Comparison of ENCODE assay signal across 1 cellular context in genomic region chr3:43641306-43642114, GRCh38.
TF ChIP-seq lines count a peak whose summit lies in the region.

No MANE protein-coding gene starts in this region.

TF ChIP-seq in K562, 482 proteins besides CTCF, POLR2A, EP300 and RAD21 (continues in another document):
- TF ChIP-seq, protein P1, sequence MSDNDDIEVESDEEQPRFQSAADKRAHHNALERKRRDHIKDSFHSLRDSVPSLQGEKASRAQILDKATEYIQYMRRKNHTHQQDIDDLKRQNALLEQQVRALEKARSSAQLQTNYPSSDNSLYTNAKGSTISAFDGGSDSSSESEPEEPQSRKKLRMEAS (CRISPR knock-in tag; IDR thresholded peaks at IDR 0.05), result no peak
- 0 out of 2 replicates have a peak, but pooled peaks have one; percentile 32 for TF ChIP-seq SMAD4 (CRISPR knock-in tag; conservative IDR thresholded peaks at IDR 0.05)
- no peak for TF ChIP-seq MAZ (CRISPR knock-in tag; conservative IDR thresholded peaks at IDR 0.05 in 1 of 2, IDR thresholded peaks at IDR 0.05 in 1 of 2)
- no peak for TF ChIP-seq STAT5A (IDR thresholded peaks at IDR 0.05; ENCODE audit: borderline replicate concordance, low read length)
- no peak for TF ChIP-seq HMBOX1 (IDR thresholded peaks at IDR 0.05)
- TF ChIP-seq MAFG (tag; conservative IDR thresholded peaks at IDR 0.05), result no peak
- no peak for TF ChIP-seq HMGXB4 (CRISPR knock-in tag; IDR thresholded peaks at IDR 0.05)
- no peak for TF ChIP-seq ZBTB1 (CRISPR knock-in tag; IDR thresholded peaks at IDR 0.05; ENCODE audit: borderline replicate concordance, low read depth)
- no peak for TF ChIP-seq ZNF274 (IDR thresholded peaks at IDR 0.05; ENCODE audit: borderline replicate concordance, low read depth, low read length)
- TF ChIP-seq NFXL1 (CRISPR knock-in tag; IDR thresholded peaks at IDR 0.05), result peak; percentile 68; the same call in 1 of the 2 replicates
- TF ChIP-seq PHB (CRISPR knock-in tag; IDR thresholded peaks at IDR 0.05), result no peak
- no peak for TF ChIP-seq MEF2D (tag; conservative IDR thresholded peaks at IDR 0.05; ENCODE audit: low read depth)
- TF ChIP-seq ZNF436 (CRISPR knock-in tag; IDR thresholded peaks at IDR 0.05), result no peak
- TF ChIP-seq SRF (CRISPR knock-in tag; IDR thresholded peaks at IDR 0.05), result peak in 1 of 2 experiments; percentile 87; a peak in 2 of 4 replicates
- no peak for TF ChIP-seq EWSR1 (IDR thresholded peaks at IDR 0.05; ENCODE audit: borderline replicate concordance, low read depth, partially characterized antibody)
- no peak for TF ChIP-seq TRIM25 (IDR thresholded peaks at IDR 0.05; ENCODE audit: borderline replicate concordance)
- no peak for TF ChIP-seq ZBTB9 (CRISPR knock-in tag; IDR thresholded peaks at IDR 0.05)
- no peak for TF ChIP-seq MTA1 (IDR thresholded peaks at IDR 0.05; ENCODE audit: borderline replicate concordance)
- TF ChIP-seq, protein P2, sequence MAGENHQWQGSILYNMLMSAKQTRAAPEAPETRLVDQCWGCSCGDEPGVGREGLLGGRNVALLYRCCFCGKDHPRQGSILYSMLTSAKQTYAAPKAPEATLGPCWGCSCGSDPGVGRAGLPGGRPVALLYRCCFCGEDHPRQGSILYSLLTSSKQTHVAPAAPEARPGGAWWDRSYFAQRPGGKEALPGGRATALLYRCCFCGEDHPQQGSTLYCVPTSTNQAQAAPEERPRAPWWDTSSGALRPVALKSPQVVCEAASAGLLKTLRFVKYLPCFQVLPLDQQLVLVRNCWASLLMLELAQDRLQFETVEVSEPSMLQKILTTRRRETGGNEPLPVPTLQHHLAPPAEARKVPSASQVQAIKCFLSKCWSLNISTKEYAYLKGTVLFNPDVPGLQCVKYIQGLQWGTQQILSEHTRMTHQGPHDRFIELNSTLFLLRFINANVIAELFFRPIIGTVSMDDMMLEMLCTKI (IDR thresholded peaks at IDR 0.05; ENCODE audit: partially characterized antibody), result no peak
- 0 out of 2 replicates have a peak, but pooled peaks have one; percentile 34 for TF ChIP-seq CEBPB (tag; IDR thresholded peaks at IDR 0.05)
- TF ChIP-seq RBM15 (IDR thresholded peaks at IDR 0.05; ENCODE audit: insufficient read depth, low read length), result no peak
- peak in 1 of 2 experiments; percentile 37; a peak in 1 of 4 replicates for TF ChIP-seq TRIM24 (IDR thresholded peaks at IDR 0.05)
- no peak for TF ChIP-seq DNMT1 (IDR thresholded peaks at IDR 0.05)
- TF ChIP-seq NR2C1 (IDR thresholded peaks at IDR 0.05), result no peak
- no peak for TF ChIP-seq NR2C1 (tag; IDR thresholded peaks at IDR 0.05)
- no peak for TF ChIP-seq KLF6 (CRISPR knock-in tag; IDR thresholded peaks at IDR 0.05; ENCODE audit: borderline replicate concordance)
- no peak for TF ChIP-seq SMAD3 (CRISPR knock-in tag; conservative IDR thresholded peaks at IDR 0.05)
- no peak for TF ChIP-seq ZNF217 (CRISPR knock-in tag; IDR thresholded peaks at IDR 0.05)
- no peak for TF ChIP-seq IRF1 (CRISPR knock-in tag; IDR thresholded peaks at IDR 0.05; ENCODE audit: borderline replicate concordance)
- TF ChIP-seq ZNF407 (IDR thresholded peaks at IDR 0.05; ENCODE audit: low read depth), result no peak
- TF ChIP-seq ZNF41 (CRISPR knock-in tag; conservative IDR thresholded peaks at IDR 0.05), result no peak
- TF ChIP-seq, protein P3, sequence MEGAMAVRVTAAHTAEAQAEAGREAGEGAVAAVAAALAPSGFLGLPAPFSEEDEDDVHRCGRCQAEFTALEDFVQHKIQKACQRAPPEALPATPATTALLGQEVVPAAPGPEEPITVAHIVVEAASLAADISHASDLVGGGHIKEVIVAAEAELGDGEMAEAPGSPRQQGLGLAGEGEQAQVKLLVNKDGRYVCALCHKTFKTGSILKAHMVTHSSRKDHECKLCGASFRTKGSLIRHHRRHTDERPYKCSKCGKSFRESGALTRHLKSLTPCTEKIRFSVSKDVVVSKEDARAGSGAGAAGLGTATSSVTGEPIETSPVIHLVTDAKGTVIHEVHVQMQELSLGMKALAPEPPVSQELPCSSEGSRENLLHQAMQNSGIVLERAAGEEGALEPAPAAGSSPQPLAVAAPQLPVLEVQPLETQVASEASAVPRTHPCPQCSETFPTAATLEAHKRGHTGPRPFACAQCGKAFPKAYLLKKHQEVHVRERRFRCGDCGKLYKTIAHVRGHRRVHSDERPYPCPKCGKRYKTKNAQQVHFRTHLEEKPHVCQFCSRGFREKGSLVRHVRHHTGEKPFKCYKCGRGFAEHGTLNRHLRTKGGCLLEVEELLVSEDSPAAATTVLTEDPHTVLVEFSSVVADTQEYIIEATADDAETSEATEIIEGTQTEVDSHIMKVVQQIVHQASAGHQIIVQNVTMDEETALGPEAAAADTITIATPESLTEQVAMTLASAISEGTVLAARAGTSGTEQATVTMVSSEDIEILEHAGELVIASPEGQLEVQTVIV (CRISPR knock-in tag; IDR thresholded peaks at IDR 0.05; ENCODE audit: borderline replicate concordance), result no peak
- no peak for TF ChIP-seq CGGBP1 (CRISPR knock-in tag; IDR thresholded peaks at IDR 0.05)
- no peak for TF ChIP-seq ATF7 (IDR thresholded peaks at IDR 0.05)
- TF ChIP-seq ZNF79 (CRISPR knock-in tag; IDR thresholded peaks at IDR 0.05; ENCODE audit: low read depth), result no peak
- no peak for TF ChIP-seq ZNF263 (CRISPR knock-in tag; IDR thresholded peaks at IDR 0.05; ENCODE audit: borderline replicate concordance)
- TF ChIP-seq ZNF347 (CRISPR knock-in tag; IDR thresholded peaks at IDR 0.05; ENCODE audit: low read depth), result no peak
- TF ChIP-seq DDX20 (tag; IDR thresholded peaks at IDR 0.05; ENCODE audit: low read depth), result no peak
- no peak for TF ChIP-seq MAFK (IDR thresholded peaks at IDR 0.05; ENCODE audit: low read length)
- TF ChIP-seq CBX3 (IDR thresholded peaks at IDR 0.05; ENCODE audit: borderline replicate concordance in 1 of 2, low read length in 2 of 2), result no peak
- TF ChIP-seq, protein P4, sequence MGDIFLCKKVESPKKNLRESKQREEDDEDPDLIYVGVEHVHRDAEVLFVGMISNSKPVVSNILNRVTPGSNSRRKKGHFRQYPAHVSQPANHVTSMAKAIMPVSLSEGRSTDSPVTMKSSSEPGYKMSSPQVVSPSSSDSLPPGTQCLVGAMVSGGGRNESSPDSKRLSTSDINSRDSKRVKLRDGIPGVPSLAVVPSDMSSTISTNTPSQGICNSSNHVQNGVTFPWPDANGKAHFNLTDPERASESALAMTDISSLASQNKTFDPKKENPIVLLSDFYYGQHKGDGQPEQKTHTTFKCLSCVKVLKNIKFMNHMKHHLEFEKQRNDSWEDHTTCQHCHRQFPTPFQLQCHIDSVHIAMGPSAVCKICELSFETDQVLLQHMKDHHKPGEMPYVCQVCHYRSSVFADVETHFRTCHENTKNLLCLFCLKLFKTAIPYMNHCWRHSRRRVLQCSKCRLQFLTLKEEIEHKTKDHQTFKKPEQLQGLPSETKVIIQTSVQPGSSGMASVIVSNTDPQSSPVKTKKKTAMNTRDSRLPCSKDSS (IDR thresholded peaks at IDR 0.05; ENCODE audit: low read depth, partially characterized antibody), result no peak
- TF ChIP-seq MCM5 (IDR thresholded peaks at IDR 0.05; ENCODE audit: low read depth), result no peak
- TF ChIP-seq HDAC3 (IDR thresholded peaks at IDR 0.05; ENCODE audit: borderline replicate concordance, partially characterized antibody), result peak; percentile 14
